ENCODE assay signal across 12 cellular contexts in the genomic region with DNA sequence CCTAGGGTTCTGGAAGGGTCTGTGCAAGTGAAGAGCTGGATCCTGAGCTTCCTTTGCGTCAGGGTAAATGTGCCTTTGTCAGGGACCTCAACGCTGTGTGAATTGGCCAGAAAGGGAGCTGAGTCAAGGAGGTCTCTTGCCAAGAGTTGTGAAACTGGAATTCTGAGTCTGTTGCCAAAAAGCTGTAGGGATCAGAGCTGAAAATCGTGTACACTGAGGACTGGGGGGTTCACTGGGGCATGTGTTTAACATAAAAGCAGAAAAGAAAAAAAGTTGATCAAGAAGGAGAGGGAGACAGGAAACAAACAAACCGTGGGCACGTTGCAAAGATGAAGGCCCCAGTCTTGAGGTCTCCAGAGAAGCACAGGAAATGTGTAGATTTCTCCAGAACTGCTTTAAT.
DNase-seq lines count a peak whose midpoint lies in the region; ATAC-seq and TF ChIP-seq lines count a peak whose summit lies in the region.
"Had no signal": no experiment of that assay in that cellular context is flagged by ENCODE, and none has a peak within 500 bp of the region (broad histone marks: within the 10 kb centered on the region; RNA-seq: fewer than 3 reads in every experiment).

No MANE protein-coding gene starts in this region.

- peak overlapping the region; percentile 2 for H3K27ac Mint-ChIP-seq in activated CD4-positive, alpha-beta memory T cell treated with anti-CD3 and anti-CD28 coated beads, Interleukin-2, amount 10 ng/mL, durations not matched to agents 7 days and 5 days

- H3K9me3 Mint-ChIP-seq in activated CD4-positive, alpha-beta memory T cell treated with anti-CD3 and anti-CD28 coated beads, Interleukin-2, amount 10 ng/mL, durations not matched to agents 7 days and 5 days = no peaks in the 10 kb centered on the region

- POLR2A ChIA-PET in activated CD4-positive, alpha-beta memory T cell treated with anti-CD3 and anti-CD28 coated beads, Interleukin-2, amount 10 ng/mL, durations not matched to agents 7 days and 5 days (lab: Charles Lee) = interaction anchor here (1.2 kb wide), 1 partner anchor 10 kb away, joined by 3 read pairs; no protein-coding TSS in a partner anchor

- no peaks in the 10 kb centered on the region for H3F3A ChIP-seq in GM23248 (ENCODE audit: insufficient read depth)

- intact Hi-C loops in sciatic nerve (cut with DNase I) = no loop called here

- 2 to 3% methylated on average over 5 of the region's 5 CpGs for WGBS in GM23248 (ENCODE audit: low coverage in 1 of 2, low lambda C conversion rate in 2 of 2, missing lambda C conversion rate in 2 of 2), 2 experiments

- ATAC-seq in sciatic nerve (peak; percentile 95), GM21423 (IDR thresholded peaks at IDR 0.05; ENCODE audit: unreplicated experiment) (no peak), HG03521 (IDR thresholded peaks at IDR 0.05; ENCODE audit: unreplicated experiment) (no peak)

- H3K36me3 Mint-ChIP-seq in activated CD4-positive, alpha-beta memory T cell treated with anti-CD3 and anti-CD28 coated beads, Interleukin-2, amount 10 ng/mL, durations not matched to agents 7 days and 5 days (ENCODE audit: low read depth) = no peaks in the 10 kb centered on the region

- H3K27me3 Mint-ChIP-seq in activated CD4-positive, alpha-beta memory T cell treated with anti-CD3 and anti-CD28 coated beads, Interleukin-2, amount 10 ng/mL, durations not matched to agents 7 days and 5 days = no peaks in the 10 kb centered on the region

- H3K9ac ChIP-seq in GM23248 = no peak overlapping the region

- no peaks in the 10 kb centered on the region for H3K79me2 ChIP-seq in GM23248 (ENCODE audit: insufficient read depth)

- TF ChIP-seq CTCF in fibroblast of pulmonary artery (IDR thresholded peaks at IDR 0.05; ENCODE audit: low read length, missing control alignments) = no peak

- no peak overlapping the region for H3K4me3 Mint-ChIP-seq in activated CD4-positive, alpha-beta memory T cell treated with anti-CD3 and anti-CD28 coated beads, Interleukin-2, amount 10 ng/mL, durations not matched to agents 7 days and 5 days

- DNase-seq in GM23248 (peak; percentile 12), fibroblast of pulmonary artery (ENCODE audit: low read depth) (peak; percentile 15), sciatic nerve (ENCODE audit: low spot score) (no peak), NCI-H748 (lab: John Stamatoyannopoulos, UW; ENCODE audit: unreplicated experiment) (no peak), foreskin melanocyte (no peak)
- DNase-seq in activated CD4-positive, alpha-beta memory T cell treated with anti-CD3 and anti-CD28 coated beads, Interleukin-2, amount 10 ng/mL, durations not matched to agents 7 days and 5 days = no peak
- DNase-seq: amniotic stem cell; DMS 273 treated with DMSO at 0.1 percent for 48 hours; NCI-H187; stimulated activated CD4-positive, alpha-beta T cell treated with anti-CD3 and anti-CD28 coated beads, Interleukin-2, amount 100 ng/mL, for 24 hours had no signal

- no peak overlapping the region for H3K4me3 ChIP-seq in GM23248
- no peak overlapping the region for H3K4me3 ChIP-seq in fibroblast of pulmonary artery (replicated peaks; ENCODE audit: low read depth, low read length)

- no peak overlapping the region for H2AFZ ChIP-seq in GM23248

- H3K4me1 ChIP-seq in GM23248 (ENCODE audit: insufficient read depth) = no peaks in the 10 kb centered on the region

- CTCF ChIA-PET in activated CD4-positive, alpha-beta memory T cell treated with anti-CD3 and anti-CD28 coated beads, Interleukin-2, amount 10 ng/mL, durations not matched to agents 7 days and 5 days (lab: Charles Lee) = interaction anchor here (0.9 kb wide), 1 partner anchor 100 kb away, joined by 3 read pairs; no protein-coding TSS in a partner anchor

- peaks cover 24% of the 10 kb centered on the region for H3K4me1 Mint-ChIP-seq in activated CD4-positive, alpha-beta memory T cell treated with anti-CD3 and anti-CD28 coated beads, Interleukin-2, amount 10 ng/mL, durations not matched to agents 7 days and 5 days

- no peak overlapping the region for H3K4me2 ChIP-seq in GM23248 (ENCODE audit: unreplicated experiment)

- no peaks in the 10 kb centered on the region for H3K9me2 ChIP-seq in GM23248 (ENCODE audit: insufficient read depth)

- in situ Hi-C loops in GM23248 (cut with MboI) = no loop called here

- no peaks in the 10 kb centered on the region for H3K27me3 ChIP-seq in GM23248 (replicated peaks; ENCODE audit: insufficient read depth)

- H3K36me3 ChIP-seq in GM23248 (ENCODE audit: low read depth) = no peaks in the 10 kb centered on the region

- no peaks in the 10 kb centered on the region for H3K9me3 ChIP-seq in GM23248 (ENCODE audit: low read depth)

- no peak overlapping the region for H3K27ac ChIP-seq in GM23248

- H4K20me1 ChIP-seq in GM23248 (ENCODE audit: insufficient read depth) = no peaks in the 10 kb centered on the region

Comparison
In these comparisons a context has a peak if more than half of its experiments do, and no peak if none do; other contexts are left out.
1. DNase-seq: peak in GM23248 (single experiment) and fibroblast of pulmonary artery (single experiment); none in activated CD4-positive, alpha-beta memory T cell treated with anti-CD3 and anti-CD28 coated beads, Interleukin-2, amount 10 ng/mL, durations not matched to agents 7 days and 5 days (single experiment), sciatic nerve (single experiment), NCI-H748 (single experiment) and foreskin melanocyte (single experiment).